Comparison of ENCODE assay signal across 1 cellular context in the genomic region with DNA sequence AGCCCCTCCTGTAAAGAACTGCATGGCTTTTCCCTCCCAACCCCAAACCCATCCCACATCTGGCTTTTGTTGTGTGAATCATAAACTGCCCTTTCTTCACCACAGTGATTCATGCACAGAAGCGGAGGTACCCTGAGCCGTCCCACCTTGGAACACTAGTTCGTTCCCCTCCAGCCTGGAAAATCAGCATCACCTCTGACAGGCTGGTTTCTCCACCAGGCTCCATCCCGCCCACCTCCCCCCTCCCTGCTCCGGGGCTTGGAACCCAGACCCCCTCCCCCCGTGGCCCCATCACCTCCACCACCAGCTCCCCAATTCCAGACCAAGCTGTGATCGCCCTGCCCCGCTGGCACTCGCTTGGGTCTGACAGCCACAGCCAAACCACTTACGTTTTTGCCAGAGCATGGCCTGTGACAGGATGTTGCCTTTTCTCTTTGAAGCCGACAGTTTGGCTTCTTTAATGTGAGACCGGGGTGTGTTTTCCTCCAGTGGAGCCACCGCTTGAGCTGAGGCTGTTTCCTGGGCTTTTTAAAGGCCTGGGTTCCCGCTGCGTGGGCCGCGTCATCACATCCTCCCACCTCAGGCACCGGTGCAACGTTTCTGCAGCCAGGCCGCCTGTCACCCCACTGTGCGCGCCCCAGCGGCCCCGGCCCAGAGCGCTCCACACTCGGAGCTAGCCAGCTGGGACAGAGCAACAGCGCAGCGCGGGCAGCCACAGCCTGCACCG.
A peak's percentile ranks its signal among the peaks of the same experiment; 100 is the strongest.
TF ChIP-seq lines count a peak whose summit lies in the region.

A gene with protein sequence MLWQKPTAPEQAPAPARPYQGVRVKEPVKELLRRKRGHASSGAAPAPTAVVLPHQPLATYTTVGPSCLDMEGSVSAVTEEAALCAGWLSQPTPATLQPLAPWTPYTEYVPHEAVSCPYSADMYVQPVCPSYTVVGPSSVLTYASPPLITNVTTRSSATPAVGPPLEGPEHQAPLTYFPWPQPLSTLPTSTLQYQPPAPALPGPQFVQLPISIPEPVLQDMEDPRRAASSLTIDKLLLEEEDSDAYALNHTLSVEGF (minus strand): TSS at position 503 of the 727 bp plus-strand sequence. CDS start 98 bp downstream, at position 405.

TF ChIP-seq in GM12878, 131 proteins besides CTCF, POLR2A, EP300 and RAD21 (continued from another document and continues in another):
- TF ChIP-seq EGR1 (IDR thresholded peaks at IDR 0.05; ENCODE audit: borderline replicate concordance in 1 of 2, low read depth in 2 of 2, low read length in 2 of 2) (peak in 1 of 2 experiments; percentile 47; a peak in 1 of 3 replicates), BHLHE40 (IDR thresholded peaks at IDR 0.05; ENCODE audit: borderline replicate concordance in 1 of 2, low read depth in 2 of 2, low read length in 1 of 2) (peak in 1 of 2 experiments; percentile 61; a peak in 2 of 4 replicates), PKNOX1 (IDR thresholded peaks at IDR 0.05) (peak; percentile 18; the same call in 1 of the 2 replicates), SMAD1 (IDR thresholded peaks at IDR 0.05; ENCODE audit: low read depth, partially characterized antibody) (peak; percentile 31), NKRF (conservative IDR thresholded peaks at IDR 0.05) (peak; percentile 82), CHD1 (IDR thresholded peaks at IDR 0.05; ENCODE audit: low read depth, low read length) (peak; percentile 43; the same call in 1 of the 2 replicates), RBBP5 (conservative IDR thresholded peaks at IDR 0.05) (no peak), ASH2L (IDR thresholded peaks at IDR 0.05; ENCODE audit: borderline replicate concordance, low read depth) (peak; percentile 43; the same call in 1 of the 2 replicates), ETV6 (conservative IDR thresholded peaks at IDR 0.05 in 1 of 2, IDR thresholded peaks at IDR 0.05 in 1 of 2; ENCODE audit: borderline replicate concordance in 1 of 2, low read depth in 1 of 2) (peak in 1 of 2 experiments; percentile 48; a peak in 2 of 4 replicates), LARP7 (IDR thresholded peaks at IDR 0.05) (peak; percentile 97), JUND (IDR thresholded peaks at IDR 0.05; ENCODE audit: low read depth, low read length) (no peak), ZNF217 (IDR thresholded peaks at IDR 0.05) (peak; percentile 83; the same call in 1 of the 2 replicates), MXI1 (IDR thresholded peaks at IDR 0.05; ENCODE audit: low read depth, low read length) (peak; percentile 63), E2F8 (IDR thresholded peaks at IDR 0.05; ENCODE audit: low read depth, partially characterized antibody) (no peak), CHD4 (IDR thresholded peaks at IDR 0.05) (no peak), FOS (IDR thresholded peaks at IDR 0.05; ENCODE audit: borderline replicate concordance, extremely low read depth, insufficient read length) (no peak), CREB1 (IDR thresholded peaks at IDR 0.05; ENCODE audit: low read depth) (peak; percentile 92), RB1 (IDR thresholded peaks at IDR 0.05; ENCODE audit: borderline replicate concordance) (peak; percentile 82; the same call in 1 of the 2 replicates), MTA3 (IDR thresholded peaks at IDR 0.05; ENCODE audit: borderline replicate concordance, low read length) (no peak), KDM1A (IDR thresholded peaks at IDR 0.05; ENCODE audit: borderline replicate concordance) (no peak), TARDBP (IDR thresholded peaks at IDR 0.05; ENCODE audit: borderline replicate concordance) (no peak; the same call in 1 of the 2 replicates), CUX1 (IDR thresholded peaks at IDR 0.05; ENCODE audit: insufficient replicate concordance, low read depth, low read length) (no peak), TCF3 (IDR thresholded peaks at IDR 0.05; ENCODE audit: borderline replicate concordance, insufficient read depth, low read depth, low read length) (peak; percentile 76), SMC3 (IDR thresholded peaks at IDR 0.05; ENCODE audit: borderline replicate concordance, low read length) (peak; percentile 8; the same call in 1 of the 2 replicates), TCF12 (IDR thresholded peaks at IDR 0.05; ENCODE audit: low read depth, low read length) (peak; percentile 44; the same call in 1 of the 2 replicates), CHD2 (IDR thresholded peaks at IDR 0.05; ENCODE audit: borderline replicate concordance, low read depth, low read length) (peak; percentile 18; the same call in 1 of the 2 replicates), IRF5 (IDR thresholded peaks at IDR 0.05; ENCODE audit: borderline replicate concordance) (no peak)
- TF ChIP-seq, protein P1, sequence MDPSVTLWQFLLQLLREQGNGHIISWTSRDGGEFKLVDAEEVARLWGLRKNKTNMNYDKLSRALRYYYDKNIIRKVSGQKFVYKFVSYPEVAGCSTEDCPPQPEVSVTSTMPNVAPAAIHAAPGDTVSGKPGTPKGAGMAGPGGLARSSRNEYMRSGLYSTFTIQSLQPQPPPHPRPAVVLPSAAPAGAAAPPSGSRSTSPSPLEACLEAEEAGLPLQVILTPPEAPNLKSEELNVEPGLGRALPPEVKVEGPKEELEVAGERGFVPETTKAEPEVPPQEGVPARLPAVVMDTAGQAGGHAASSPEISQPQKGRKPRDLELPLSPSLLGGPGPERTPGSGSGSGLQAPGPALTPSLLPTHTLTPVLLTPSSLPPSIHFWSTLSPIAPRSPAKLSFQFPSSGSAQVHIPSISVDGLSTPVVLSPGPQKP (IDR thresholded peaks at IDR 0.05; ENCODE audit: low read depth, low read length): no peak
- TF ChIP-seq, protein P2, sequence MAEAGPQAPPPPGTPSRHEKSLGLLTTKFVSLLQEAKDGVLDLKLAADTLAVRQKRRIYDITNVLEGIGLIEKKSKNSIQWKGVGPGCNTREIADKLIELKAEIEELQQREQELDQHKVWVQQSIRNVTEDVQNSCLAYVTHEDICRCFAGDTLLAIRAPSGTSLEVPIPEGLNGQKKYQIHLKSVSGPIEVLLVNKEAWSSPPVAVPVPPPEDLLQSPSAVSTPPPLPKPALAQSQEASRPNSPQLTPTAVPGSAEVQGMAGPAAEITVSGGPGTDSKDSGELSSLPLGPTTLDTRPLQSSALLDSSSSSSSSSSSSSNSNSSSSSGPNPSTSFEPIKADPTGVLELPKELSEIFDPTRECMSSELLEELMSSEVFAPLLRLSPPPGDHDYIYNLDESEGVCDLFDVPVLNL (IDR thresholded peaks at IDR 0.05; ENCODE audit: low read depth, low read length): no peak
- TF ChIP-seq, protein P3, sequence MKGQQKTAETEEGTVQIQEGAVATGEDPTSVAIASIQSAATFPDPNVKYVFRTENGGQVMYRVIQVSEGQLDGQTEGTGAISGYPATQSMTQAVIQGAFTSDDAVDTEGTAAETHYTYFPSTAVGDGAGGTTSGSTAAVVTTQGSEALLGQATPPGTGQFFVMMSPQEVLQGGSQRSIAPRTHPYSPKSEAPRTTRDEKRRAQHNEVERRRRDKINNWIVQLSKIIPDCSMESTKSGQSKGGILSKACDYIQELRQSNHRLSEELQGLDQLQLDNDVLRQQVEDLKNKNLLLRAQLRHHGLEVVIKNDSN (IDR thresholded peaks at IDR 0.05; ENCODE audit: borderline replicate concordance, extremely low read length, insufficient read depth, low read depth, low read length): no peak
- TF ChIP-seq, protein P4, sequence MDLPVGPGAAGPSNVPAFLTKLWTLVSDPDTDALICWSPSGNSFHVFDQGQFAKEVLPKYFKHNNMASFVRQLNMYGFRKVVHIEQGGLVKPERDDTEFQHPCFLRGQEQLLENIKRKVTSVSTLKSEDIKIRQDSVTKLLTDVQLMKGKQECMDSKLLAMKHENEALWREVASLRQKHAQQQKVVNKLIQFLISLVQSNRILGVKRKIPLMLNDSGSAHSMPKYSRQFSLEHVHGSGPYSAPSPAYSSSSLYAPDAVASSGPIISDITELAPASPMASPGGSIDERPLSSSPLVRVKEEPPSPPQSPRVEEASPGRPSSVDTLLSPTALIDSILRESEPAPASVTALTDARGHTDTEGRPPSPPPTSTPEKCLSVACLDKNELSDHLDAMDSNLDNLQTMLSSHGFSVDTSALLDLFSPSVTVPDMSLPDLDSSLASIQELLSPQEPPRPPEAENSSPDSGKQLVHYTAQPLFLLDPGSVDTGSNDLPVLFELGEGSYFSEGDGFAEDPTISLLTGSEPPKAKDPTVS (IDR thresholded peaks at IDR 0.05; ENCODE audit: low read depth, low read length): no peak
- TF ChIP-seq, protein P5, sequence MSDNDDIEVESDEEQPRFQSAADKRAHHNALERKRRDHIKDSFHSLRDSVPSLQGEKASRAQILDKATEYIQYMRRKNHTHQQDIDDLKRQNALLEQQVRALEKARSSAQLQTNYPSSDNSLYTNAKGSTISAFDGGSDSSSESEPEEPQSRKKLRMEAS (IDR thresholded peaks at IDR 0.05; ENCODE audit: low read depth, low read length): peak; percentile 40; the same call in 1 of the 2 replicates
